In genomic region chr1:91937613-91938012, GRCh38 we compare ENCODE assay signal across 16 cellular contexts. TPM values are rescaled to one million over a fixed set of nuclear protein-coding genes. Genes with fewer than 3 reads are reported as not detected.
DNase-seq lines count a peak whose midpoint lies in the region; ATAC-seq and TF ChIP-seq lines count a peak whose summit lies in the region.
"Had no signal": no experiment of that assay in that cellular context is flagged by ENCODE, and none has a peak within 500 bp of the region (broad histone marks: within the 10 kb centered on the region; RNA-seq: fewer than 3 reads in every experiment).

No MANE protein-coding gene starts in this region.

- no peaks in the 10 kb centered on the region for H3K36me3 Mint-ChIP-seq in T-helper 17 cell (ENCODE audit: low read depth)
- H3K36me3 Mint-ChIP-seq: CD8-positive, alpha-beta T cell had no signal

- no peak overlapping the region for H3K4me3 Mint-ChIP-seq in T-helper 17 cell
- H3K4me3 Mint-ChIP-seq: B cell; CD4-positive, alpha-beta T cell; CD8-positive, alpha-beta T cell had no signal

- DNase-seq in T-helper 17 cell, result no peak
- peak; percentile 12 for DNase-seq in mesenteric fat pad (ENCODE audit: low spot score)
- no peak for DNase-seq in foreskin fibroblast
- DNase-seq in NOMO-1 treated with DMSO at 0.1 percent for 48 hours (lab: John Stamatoyannopoulos, UW; ENCODE audit: unreplicated experiment), result no peak
- DNase-seq: 8988T; ACHN; Caco-2; Calu3; CD4-positive, alpha-beta T cell; CD8-positive, alpha-beta T cell; DMS79 treated with DMSO at 0.1 percent for 48 hours; GF-D8 had no signal

- H3K4me1 Mint-ChIP-seq in T-helper 17 cell, result no peaks in the 10 kb centered on the region
- H3K4me1 Mint-ChIP-seq: B cell had no signal

- H3K9me3 ChIP-seq in T-helper 17 cell (ENCODE audit: control insufficient read depth, low read length, poor library complexity, severe bottlenecking), result no peaks in the 10 kb centered on the region
- H3K9me3 ChIP-seq: Caco-2 had no signal

- H3K27ac Mint-ChIP-seq in T-helper 17 cell, result peak overlapping the region; percentile 37
- H3K27ac Mint-ChIP-seq: B cell; CD4-positive, alpha-beta T cell; CD8-positive, alpha-beta T cell had no signal

- ATAC-seq in T-helper 17 cell (no peak), HG02763 (IDR thresholded peaks at IDR 0.05; ENCODE audit: unreplicated experiment) (no peak)
- ATAC-seq: CD8-positive, alpha-beta T cell had no signal

- no peak for TF ChIP-seq CTCF in foreskin fibroblast (IDR thresholded peaks at IDR 0.05; ENCODE audit: low read depth, low read length)

- H3K4me3 ChIP-seq in foreskin fibroblast (ENCODE audit: low read depth in 1 of 2, low read length in 2 of 2), result no peak overlapping the region
- H3K4me3 ChIP-seq: BLaER1 treated with 17β-estradiol and CSF1 and Interleukin-3, amounts not matched to agents 10 nM and 100 nM had no signal

- no peaks in the 10 kb centered on the region for H3K27me3 Mint-ChIP-seq in T-helper 17 cell
- H3K27me3 Mint-ChIP-seq: B cell; CD4-positive, alpha-beta T cell had no signal

RNA-seq across cellular contexts. Expression of gene BRDT, which starts 11.6 kb away (rescaled TPM):
- total RNA-seq in T-helper 17 cell, result under 1 TPM in 1 of 2 donors, not detected in 1; 0.68 TPM
- not detected for total RNA-seq in mesenteric fat pad
- total RNA-seq: A673; B cell; Caco-2; Calu3; CD4-positive, alpha-beta T cell had no signal

RNA-seq across cellular contexts. Expression of gene TGFBR3, which starts 51.7 kb away (rescaled TPM):
- 10 to 100 TPM; 21.0 to 27.6 TPM for total RNA-seq in T-helper 17 cell
- 158 TPM for total RNA-seq in mesenteric fat pad
